In the genomic region with DNA sequence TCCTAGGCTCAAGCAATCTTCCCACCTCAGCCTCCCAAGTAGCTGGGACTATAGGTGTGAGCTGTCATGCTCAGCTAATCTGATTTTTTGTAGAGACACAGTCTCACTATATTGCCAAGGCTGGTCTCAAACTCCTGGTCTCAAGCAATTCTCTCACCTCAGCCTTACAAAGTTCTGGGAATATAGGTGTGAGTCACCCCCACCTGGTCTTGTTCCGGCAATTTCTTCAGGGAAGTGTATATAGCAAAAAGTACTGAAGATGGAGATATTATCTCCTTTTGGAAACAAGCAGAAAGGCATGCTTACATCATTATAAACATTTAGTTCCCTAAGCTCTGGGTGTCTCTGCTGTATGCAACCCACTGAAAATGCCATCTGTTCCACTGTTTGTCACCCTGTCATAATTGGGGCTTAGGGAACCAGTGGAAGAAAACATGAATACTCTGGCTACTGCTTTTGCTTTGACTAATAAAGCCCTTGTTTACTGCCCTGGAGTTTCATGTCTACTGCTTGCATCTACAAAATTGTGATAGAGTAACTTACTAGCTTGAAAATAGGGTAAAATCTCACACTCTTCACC, we compare ENCODE assay signal across 20 cellular contexts.
"Had no signal": no experiment of that assay in that cellular context is flagged by ENCODE, and none has a peak within 500 bp of the region (broad histone marks: within the 10 kb centered on the region; RNA-seq: fewer than 3 reads in every experiment).

No MANE protein-coding gene starts in this region.

- DNase-seq: activated CD4-positive, alpha-beta T cell treated with anti-CD3 and anti-CD28 coated beads for 36 hours; activated CD4-positive, alpha-beta T cell treated with anti-CD3 and anti-CD28 coated beads, Interleukin-2, amount 50 U/mL, for 48 hours; effector CD8-positive, alpha-beta T cell; heart right ventricle; kidney glomerular epithelial cell; left ventricle myocardium superior; mucosa of descending colon; naive thymus-derived CD8-positive, alpha-beta T cell; right lobe of liver; small intestine; stimulated activated CD4-positive, alpha-beta T cell treated with anti-CD3 and anti-CD28 coated beads, Interleukin-15, amount 100 ng/mL, for 24 hours; stimulated activated CD4-positive, alpha-beta T cell treated with anti-CD3 and anti-CD28 coated beads, Interleukin-2, amount 100 ng/mL, for 48 hours; stomach; testis; upper lobe of right lung had no signal

- H3K27me3 ChIP-seq: esophagus muscularis mucosa, heart right ventricle, right lobe of liver, stomach, testis, upper lobe of right lung had no signal

- H2AFZ ChIP-seq: parathyroid adenoma had no signal

- ATAC-seq: activated CD4-positive, alpha-beta T cell treated with anti-CD3 and anti-CD28 coated beads for 36 hours; heart right ventricle; left ventricle myocardium superior; mucosa of descending colon; naive thymus-derived CD8-positive, alpha-beta T cell; right lobe of liver; upper lobe of right lung had no signal

- H3K79me2 ChIP-seq: parathyroid adenoma had no signal

- H3K4me1 Mint-ChIP-seq: activated CD4-positive, alpha-beta T cell treated with anti-CD3 and anti-CD28 coated beads for 36 hours; naive thymus-derived CD8-positive, alpha-beta T cell had no signal

- H3K4me3 ChIP-seq: esophagus muscularis mucosa, heart right ventricle, mucosa of descending colon, right lobe of liver, stomach, testis, upper lobe of right lung had no signal

- H3K4me1 ChIP-seq: esophagus muscularis mucosa, heart right ventricle, parathyroid adenoma, right lobe of liver, stomach, testis, upper lobe of right lung had no signal

- H3K27ac ChIP-seq: esophagus muscularis mucosa, heart right ventricle, parathyroid adenoma, right lobe of liver, stomach, testis, upper lobe of right lung, VCaP had no signal

- H3K27ac Mint-ChIP-seq: activated CD4-positive, alpha-beta T cell treated with anti-CD3 and anti-CD28 coated beads for 36 hours; activated naive CD8-positive, alpha-beta T cell; dendritic cell treated with granulocyte-macrophage colony-stimulating factor and Interleukin-4, amounts not matched to agents 40 ng/mL and 50 ng/mL, for 4 days; naive thymus-derived CD8-positive, alpha-beta T cell had no signal

- H3K36me3 ChIP-seq: esophagus muscularis mucosa, heart right ventricle, right lobe of liver, stomach, upper lobe of right lung had no signal

- H3K27me3 Mint-ChIP-seq: activated CD4-positive, alpha-beta T cell treated with anti-CD3 and anti-CD28 coated beads for 36 hours; dendritic cell treated with granulocyte-macrophage colony-stimulating factor and Interleukin-4, amounts not matched to agents 40 ng/mL and 50 ng/mL, for 4 days; naive thymus-derived CD8-positive, alpha-beta T cell had no signal

- H3K9me3 ChIP-seq: esophagus muscularis mucosa, heart right ventricle, right lobe of liver, stomach, testis, upper lobe of right lung had no signal

- H3K36me3 Mint-ChIP-seq: activated naive CD8-positive, alpha-beta T cell; naive thymus-derived CD8-positive, alpha-beta T cell had no signal

- H3K4me3 Mint-ChIP-seq: activated CD4-positive, alpha-beta T cell treated with anti-CD3 and anti-CD28 coated beads for 36 hours; activated naive CD8-positive, alpha-beta T cell; dendritic cell treated with granulocyte-macrophage colony-stimulating factor and Interleukin-4, amounts not matched to agents 40 ng/mL and 50 ng/mL, for 4 days; naive thymus-derived CD8-positive, alpha-beta T cell had no signal
